Comparison of ENCODE assay signal across 16 cellular contexts in genomic region chr10:106440355-106440754, GRCh38.
"Had no signal": no experiment of that assay in that cellular context is flagged by ENCODE, and none has a peak within 500 bp of the region (broad histone marks: within the 10 kb centered on the region; RNA-seq: fewer than 3 reads in every experiment).

No MANE protein-coding gene starts in this region.

- H3K27ac ChIP-seq: ascending aorta, colonic mucosa, ovary, stomach, testis, upper lobe of right lung had no signal

- H3K27me3 ChIP-seq: ascending aorta, colonic mucosa, ovary, stomach, testis, upper lobe of right lung had no signal

- ATAC-seq: activated CD4-positive, CD25-positive, alpha-beta regulatory T cell treated with anti-CD3 and anti-CD28 coated beads, Interleukin-2, amount 50 U/mL, for 24 hours; activated naive CD8-positive, alpha-beta T cell treated with anti-CD3 and anti-CD28 coated beads, Interleukin-2, amount 50 U/mL, for 24 hours; sciatic nerve; upper lobe of right lung had no signal

- H3K4me3 ChIP-seq: ascending aorta, colonic mucosa, lung, ovary, stomach, testis, upper lobe of right lung had no signal

- DNase-seq: activated naive CD4-positive, alpha-beta T cell; activated naive CD8-positive, alpha-beta T cell treated with anti-CD3 and anti-CD28 coated beads, Interleukin-2, amount 50 U/mL, for 24 hours; activated T-cell treated with anti-CD3 and anti-CD28 coated beads for 4 hours; caudate nucleus; colonic mucosa; naive B cell; ovary; stimulated activated CD4-positive, alpha-beta T cell treated with anti-CD3 and anti-CD28 coated beads, Interleukin-1b, Interleukin-23, amount 100 ng/mL, for 48 hours; stomach; T-helper 9 cell; testis; upper lobe of right lung had no signal

- H3K9me3 ChIP-seq: ascending aorta, colonic mucosa, ovary, stomach, testis, upper lobe of right lung had no signal

- H3K4me1 ChIP-seq: ascending aorta, colonic mucosa, stomach, testis, upper lobe of right lung had no signal

- H3K36me3 ChIP-seq: ascending aorta, colonic mucosa, ovary, stomach, upper lobe of right lung had no signal
